Comparison of ENCODE assay signal across 10 cellular contexts in genomic region chr17:20532544-20533095, GRCh38. TPM values are rescaled to one million over a fixed set of nuclear protein-coding genes. Genes with fewer than 3 reads are reported as not detected.
A peak's percentile ranks its signal among the peaks of the same experiment; 100 is the strongest.
DNase-seq lines count a peak whose midpoint lies in the region; ATAC-seq and TF ChIP-seq lines count a peak whose summit lies in the region.
"Not testable (repeated sequence)": the region's sequence is repeated elsewhere in the genome, so short reads cannot be mapped to it uniquely, and the experiment has no call there.
"Had no signal": no experiment of that assay in that cellular context is flagged by ENCODE, and none has a peak within 500 bp of the region (broad histone marks: within the 10 kb centered on the region; RNA-seq: fewer than 3 reads in every experiment).

No MANE protein-coding gene starts in this region.

- H3K4me1 Mint-ChIP-seq in CD8-positive, alpha-beta T cell (ENCODE audit: low read depth): peaks cover 11% of the 10 kb centered on the region
- H3K4me1 Mint-ChIP-seq in HFFc6 (ENCODE audit: low read depth): peaks cover 10% of the 10 kb centered on the region; the same call in 1 of the 2 replicates
- H3K4me1 Mint-ChIP-seq in activated naive CD4-positive, alpha-beta T cell treated with anti-CD3 and anti-CD28 coated beads, Interleukin-2, amount 10 ng/mL, durations not matched to agents 7 days and 5 days: peaks cover 12% of the 10 kb centered on the region

- H3K36me3 ChIP-seq in CD8-positive, alpha-beta T cell (ENCODE audit: insufficient read depth, low read length); SJCRH30; iPS DF 6.9 (ENCODE audit: control insufficient read depth, insufficient read depth, low read length); neural cell (ENCODE audit: insufficient read depth, low read length); thymus (ENCODE audit: control insufficient read depth, insufficient read depth): not testable (repeated sequence)

- not testable (repeated sequence) for H3F3A ChIP-seq in neural cell (ENCODE audit: insufficient read depth, low read length, poor library complexity, severe bottlenecking)

- not testable (repeated sequence) for H3K27me3 Mint-ChIP-seq in CD8-positive, alpha-beta T cell (ENCODE audit: low read depth); HFFc6 (ENCODE audit: insufficient read depth); activated naive CD4-positive, alpha-beta T cell treated with anti-CD3 and anti-CD28 coated beads, Interleukin-2, amount 10 ng/mL, durations not matched to agents 7 days and 5 days

- H3K27ac ChIP-seq in CD8-positive, alpha-beta T cell (ENCODE audit: low read depth, low read length); SJCRH30; iPS DF 6.9 (ENCODE audit: low read length): not testable (repeated sequence)
- H3K27ac ChIP-seq in neural cell (ENCODE audit: low read length) (peak overlapping the region; percentile 85), thymus (ENCODE audit: low read depth) (peak overlapping the region; percentile 58)

- not testable (repeated sequence) for H3K36me3 Mint-ChIP-seq in CD8-positive, alpha-beta T cell; HFFc6 (ENCODE audit: low read depth); activated naive CD4-positive, alpha-beta T cell treated with anti-CD3 and anti-CD28 coated beads, Interleukin-2, amount 10 ng/mL, durations not matched to agents 7 days and 5 days

- H3K9ac ChIP-seq in neural cell (ENCODE audit: low read length): peak overlapping the region; percentile 70

- CTCF ChIA-PET in CD8-positive, alpha-beta T cell (lab: Charles Lee); activated naive CD4-positive, alpha-beta T cell treated with anti-CD3 and anti-CD28 coated beads, Interleukin-2, amount 10 ng/mL, durations not matched to agents 7 days and 5 days (lab: Charles Lee): not testable (repeated sequence)

- intact Hi-C loops in CD8-positive, alpha-beta T cell (cut with DNase I, micrococcal nuclease): not testable (repeated sequence)

- peak overlapping the region; percentile 58 for H3K4me3 Mint-ChIP-seq in CD8-positive, alpha-beta T cell
- peak overlapping the region; percentile 85 for H3K4me3 Mint-ChIP-seq in HFFc6
- peak overlapping the region; percentile 68 for H3K4me3 Mint-ChIP-seq in activated naive CD4-positive, alpha-beta T cell treated with anti-CD3 and anti-CD28 coated beads, Interleukin-2, amount 10 ng/mL, durations not matched to agents 7 days and 5 days

- DNase-seq in CD8-positive, alpha-beta T cell; activated naive CD4-positive, alpha-beta T cell treated with anti-CD3 and anti-CD28 coated beads, Interleukin-2, amount 10 ng/mL, durations not matched to agents 7 days and 5 days; epithelial cell of proximal tubule (ENCODE audit: low read depth); iPS DF 6.9 (ENCODE audit: low read depth, low spot score): not testable (repeated sequence)
- DNase-seq in HFFc6 (peak; percentile 43), SJCRH30 (peak in 1 of 2 experiments; percentile 36)

- H2AFZ ChIP-seq in neural cell (ENCODE audit: low read depth, low read length): not testable (repeated sequence)

- not testable (repeated sequence) for H3K9me3 ChIP-seq in CD8-positive, alpha-beta T cell (ENCODE audit: low read length); SJCRH30 (replicated peaks); iPS DF 6.9 (ENCODE audit: control insufficient read depth, insufficient read depth, low read length); neural cell (ENCODE audit: low read length); thymus (ENCODE audit: control insufficient read depth)

- not testable (repeated sequence) for H3K9me2 ChIP-seq in neural cell (ENCODE audit: insufficient read depth, low read length)

- H3K4me1 ChIP-seq in CD8-positive, alpha-beta T cell (ENCODE audit: insufficient read depth, low read length); SJCRH30; iPS DF 6.9 (ENCODE audit: control insufficient read depth, insufficient read depth, low read length); thymus (ENCODE audit: control insufficient read depth, insufficient read depth, low read length): not testable (repeated sequence)

- H3K9me3 Mint-ChIP-seq in CD8-positive, alpha-beta T cell; HFFc6; activated naive CD4-positive, alpha-beta T cell treated with anti-CD3 and anti-CD28 coated beads, Interleukin-2, amount 10 ng/mL, durations not matched to agents 7 days and 5 days: not testable (repeated sequence)

- no CpG with 5 or more reads among the region's 31 CpGs for WGBS in iPS DF 6.9 (ENCODE audit: insufficient coverage, insufficient read length)
- under 1% methylated on average over 12 of the region's 31 CpGs for WGBS in thymus

- not testable (repeated sequence) for TF ChIP-seq EP300 in neural cell (conservative IDR thresholded peaks at IDR 0.05; ENCODE audit: poor library complexity, severe bottlenecking)

- H3K79me2 ChIP-seq in neural cell (replicated peaks; ENCODE audit: insufficient read depth, low read length): not testable (repeated sequence)

- H4K20me1 ChIP-seq in neural cell (ENCODE audit: insufficient read depth): not testable (repeated sequence)

- POLR2A ChIA-PET in CD8-positive, alpha-beta T cell (lab: Charles Lee): not testable (repeated sequence)

- ATAC-seq in CD8-positive, alpha-beta T cell: not testable (repeated sequence)

- not testable (repeated sequence) for H3K4me3 ChIP-seq in CD8-positive, alpha-beta T cell (ENCODE audit: low read depth, low read length)
- H3K4me3 ChIP-seq in SJCRH30 (peak overlapping the region; percentile 32; the same call in 1 of the 2 replicates), epithelial cell of proximal tubule (ENCODE audit: low read depth, low read length) (peak overlapping the region; percentile 30), iPS DF 6.9 (ENCODE audit: low read length) (peak overlapping the region; percentile 50; the same call in 1 of the 2 replicates), neural cell (ENCODE audit: low read length) (peak overlapping the region; percentile 59), thymus (ENCODE audit: low read length) (peak overlapping the region; percentile 32)

- TF ChIP-seq RAD21 in neural cell (conservative IDR thresholded peaks at IDR 0.05): not testable (repeated sequence)

- not testable (repeated sequence) for H3K27ac Mint-ChIP-seq in CD8-positive, alpha-beta T cell; activated naive CD4-positive, alpha-beta T cell treated with anti-CD3 and anti-CD28 coated beads, Interleukin-2, amount 10 ng/mL, durations not matched to agents 7 days and 5 days
- peak overlapping the region; percentile 70 for H3K27ac Mint-ChIP-seq in HFFc6

- H3K27me3 ChIP-seq in CD8-positive, alpha-beta T cell (ENCODE audit: insufficient read depth, low read length); SJCRH30; iPS DF 6.9 (ENCODE audit: control insufficient read depth, insufficient read depth, low read length); neural cell (ENCODE audit: insufficient read depth, low read depth, low read length); thymus (ENCODE audit: control insufficient read depth, insufficient read depth): not testable (repeated sequence)

- TF ChIP-seq CTCF in CD8-positive, alpha-beta T cell (IDR thresholded peaks at IDR 0.05); HFFc6 (IDR thresholded peaks at IDR 0.05); epithelial cell of proximal tubule (conservative IDR thresholded peaks at IDR 0.05; ENCODE audit: low read depth, low read length); neural cell (IDR thresholded peaks at IDR 0.05; ENCODE audit: poor library complexity, severe bottlenecking): not testable (repeated sequence)

- H3K4me2 ChIP-seq in neural cell (ENCODE audit: low read length): not testable (repeated sequence)

TF ChIP-seq in neural cell, 6 proteins besides CTCF, POLR2A, EP300 and RAD21:
- TF ChIP-seq POLR2AphosphoS5 (IDR thresholded peaks at IDR 0.05): peak; percentile 37
- peak; percentile 76 for TF ChIP-seq REST (IDR thresholded peaks at IDR 0.05; ENCODE audit: borderline replicate concordance)

RNA-seq across cellular contexts. Expression of gene CDRT15L2, which starts 46.9 kb away (rescaled TPM):
- not detected for total RNA-seq in CD8-positive, alpha-beta T cell
- total RNA-seq in HFFc6 (2021; fragmentation: NEBNext Ultra II Directional; extraction: Animal tissue kit (Norgen Biotek cat#: 25700)): not detected
- total RNA-seq in SJCRH30 (2014; rRNA removed; shearing (Covaris generic)): not detected in 2 replicates
- not detected in 2 replicates for total RNA-seq in epithelial cell of proximal tubule
- polyA plus RNA-seq in neural cell (not detected in 2 replicates), thymus (not detected)
- polyA minus RNA-seq in neural cell: not detected in 2 replicates
- total RNA-seq: gastrocnemius medialis, Peyer's patch had no signal
